19 cellular contexts compared by ENCODE assay signal in the genomic region with DNA sequence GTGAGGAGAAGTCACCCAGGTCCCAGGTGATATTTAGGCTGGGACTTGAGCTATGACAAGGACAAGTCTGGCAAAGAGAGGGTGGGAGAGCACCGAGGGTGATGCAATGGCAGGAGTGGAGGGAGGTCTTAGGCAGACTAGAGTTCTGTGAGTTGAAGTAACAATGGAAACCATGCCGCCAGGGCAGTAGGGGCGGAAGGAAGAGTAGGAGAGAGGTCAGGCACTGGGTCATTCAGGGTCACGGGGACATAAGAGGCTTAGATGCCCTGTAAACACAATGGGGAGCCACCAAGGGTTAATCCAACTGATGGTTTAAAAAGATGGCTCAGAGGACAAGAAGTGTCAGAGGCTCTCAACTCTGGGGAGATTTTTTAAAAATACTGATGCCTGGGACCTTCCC.
DNase-seq lines count a peak whose midpoint lies in the region; TF ChIP-seq lines count a peak whose summit lies in the region.
"Had no signal": no experiment of that assay in that cellular context is flagged by ENCODE, and none has a peak within 500 bp of the region (broad histone marks: within the 10 kb centered on the region; RNA-seq: fewer than 3 reads in every experiment).

No MANE protein-coding gene starts in this region.

- no peaks in the 10 kb centered on the region for H3K27me3 Mint-ChIP-seq in neural crest cell (ENCODE audit: low read depth)
- H3K27me3 Mint-ChIP-seq: CD4-positive, alpha-beta T cell had no signal

- peaks cover 30% of the 10 kb centered on the region for H3K4me1 ChIP-seq in ectodermal cell (ENCODE audit: control insufficient read depth, insufficient read depth, low read length)
- H3K4me1 ChIP-seq: BE2C had no signal

- no peaks in the 10 kb centered on the region for H3K36me3 Mint-ChIP-seq in neural crest cell (ENCODE audit: low read depth)

- DNase-seq in NCI-H1417 (lab: John Stamatoyannopoulos, UW) (peak in 2 of 3 experiments; percentile 11 to 28), NCI-H1417 treated with DMSO at 0.1 percent for 48 hours (lab: John Stamatoyannopoulos, UW) (no peak), neural crest cell (ENCODE audit: low read depth, low spot score) (peak; percentile 18), LoVo (ENCODE audit: low spot score) (no peak), HPDE6-E6E7 (ENCODE audit: extremely low spot score) (no peak), foreskin melanocyte (no peak)
- DNase-seq in stimulated activated CD4-positive, alpha-beta T cell treated with anti-CD3 and anti-CD28 coated beads, Interleukin-4, amount 100 ng/mL, for 24 hours, result no peak
- DNase-seq: Calu3; CD4-positive, alpha-beta T cell; DMS53; NCI-H1694; NCI-H226; NCI-H526; NK-92 treated with Interleukin-12 subunit alpha and Interleukin-12 subunit beta, amount 100 ng/mL, for 24 hours; SIG-M5 had no signal

- peaks cover 48% of the 10 kb centered on the region for H3K4me1 Mint-ChIP-seq in neural crest cell

- H3K4me3 Mint-ChIP-seq in neural crest cell, result peak overlapping the region; percentile 34
- H3K4me3 Mint-ChIP-seq: CD4-positive, alpha-beta T cell had no signal

- H3K27ac ChIP-seq in ectodermal cell (ENCODE audit: insufficient read depth, low read depth, low read length, poor library complexity, severe bottlenecking), result peak overlapping the region; percentile 85
- H3K27ac ChIP-seq: 22Rv1 had no signal

- 13 to 19% methylated on average over 4 of the region's 4 CpGs for WGBS in ectodermal cell, 2 experiments

- H3K4me3 ChIP-seq in ectodermal cell (ENCODE audit: insufficient read depth, low read depth, low read length), result no peak overlapping the region
- H3K4me3 ChIP-seq: K562 had no signal

- H3K9me3 ChIP-seq in ectodermal cell (ENCODE audit: control insufficient read depth, low read length), result no peaks in the 10 kb centered on the region
- H3K9me3 ChIP-seq: BE2C had no signal

- peak overlapping the region; percentile 69 for H3K27ac Mint-ChIP-seq in neural crest cell (ENCODE audit: unreplicated experiment)
- H3K27ac Mint-ChIP-seq: CD4-positive, alpha-beta T cell had no signal

- TF ChIP-seq CTCF in neural crest cell (conservative IDR thresholded peaks at IDR 0.05), result no peak

- H3K36me3 ChIP-seq in ectodermal cell (ENCODE audit: control insufficient read depth, insufficient read depth, low read length), result no peaks in the 10 kb centered on the region
- H3K36me3 ChIP-seq: BE2C had no signal

- no peaks in the 10 kb centered on the region for H3K27me3 ChIP-seq in ectodermal cell (ENCODE audit: control insufficient read depth, insufficient read depth, low read length, poor library complexity, severe bottlenecking)
- H3K27me3 ChIP-seq: BE2C had no signal

- no peaks in the 10 kb centered on the region for H3K9me3 Mint-ChIP-seq in neural crest cell

Comparison
In these comparisons a context has a peak if more than half of its experiments do, and no peak if none do; other contexts are left out.
1. DNase-seq: peak in NCI-H1417 (2 of 3) and neural crest cell (single experiment); none in NCI-H1417 treated with DMSO at 0.1 percent for 48 hours (single experiment), LoVo (single experiment), HPDE6-E6E7 (single experiment), foreskin melanocyte (single experiment) and stimulated activated CD4-positive, alpha-beta T cell treated with anti-CD3 and anti-CD28 coated beads, Interleukin-4, amount 100 ng/mL, for 24 hours (single experiment).